13 cellular contexts compared by ENCODE assay signal in the genomic region with DNA sequence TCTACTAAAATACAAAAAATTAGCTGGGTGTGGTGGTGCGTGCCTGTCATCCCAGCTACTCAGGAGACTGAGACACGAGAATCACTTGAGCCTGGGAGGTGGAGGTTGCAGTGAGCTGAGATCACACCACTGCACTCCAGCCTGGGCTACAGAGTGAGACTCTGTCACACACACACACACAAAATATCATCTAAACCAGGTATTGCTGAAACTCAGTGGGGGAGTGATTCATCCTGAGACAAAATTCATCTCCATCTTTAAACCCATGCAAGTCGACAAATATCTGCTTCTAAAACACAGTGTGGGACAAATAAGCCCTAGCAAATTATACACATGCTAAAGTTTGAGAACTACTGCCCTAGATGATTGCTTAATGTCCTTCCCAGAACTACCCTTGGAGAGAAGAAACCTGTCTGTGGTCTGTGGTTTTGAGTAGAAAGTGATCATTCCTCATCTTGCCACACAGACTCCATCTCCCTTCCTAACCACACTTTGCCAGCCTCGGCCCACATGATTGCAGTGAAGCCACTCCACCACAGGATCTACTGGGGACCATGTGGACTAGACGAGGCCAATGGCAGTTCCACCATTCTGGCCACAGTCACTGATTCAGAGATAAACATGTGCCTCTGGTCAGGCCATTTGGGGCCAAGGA.
DNase-seq lines count a peak whose midpoint lies in the region; ATAC-seq and TF ChIP-seq lines count a peak whose summit lies in the region.
"Had no signal": no experiment of that assay in that cellular context is flagged by ENCODE, and none has a peak within 500 bp of the region (broad histone marks: within the 10 kb centered on the region; RNA-seq: fewer than 3 reads in every experiment).

No MANE protein-coding gene starts in this region.

- H3K9me3 ChIP-seq in BLaER1 treated with 17β-estradiol and CSF1 and Interleukin-3, amounts not matched to agents 10 nM and 100 nM (replicated peaks in 1 of 11): peaks cover 20 to 71% (median 52%) of the 10 kb centered on the region in 11 experiments
- H3K9me3 ChIP-seq in heart left ventricle: peaks cover 0 to 4% (median 0%) of the 10 kb centered on the region in 12 donors
- H3K9me3 ChIP-seq: MG63 had no signal

- peak overlapping the region; percentile 24 to 91 (median 80); a peak in 20 of 22 replicates for H3K27ac ChIP-seq in BLaER1 treated with 17β-estradiol and CSF1 and Interleukin-3, amounts not matched to agents 10 nM and 100 nM
- H3K27ac ChIP-seq in heart left ventricle: peak overlapping the region in 1 of 12 donors; percentile 7
- H3K27ac ChIP-seq: C4-2B, epithelial cell of prostate, SK-N-MC had no signal

- H4K20me1 ChIP-seq in BLaER1 treated with 17β-estradiol and CSF1 and Interleukin-3, amounts not matched to agents 10 nM and 100 nM: peaks cover 0 to 10% (median 0%) of the 10 kb centered on the region in 11 experiments; a peak in 5 of 22 replicates

- H3K4me1 ChIP-seq in BLaER1 treated with 17β-estradiol and CSF1 and Interleukin-3, amounts not matched to agents 10 nM and 100 nM: peaks cover 52 to 89% (median 73%) of the 10 kb centered on the region in 10 experiments
- H3K4me1 ChIP-seq in heart left ventricle: peaks cover 0 to 45% (median 0%) of the 10 kb centered on the region in 12 donors

- WGBS in heart left ventricle, 4 donors: 85 to 90% (median 89%) methylated on average over 5 of the region's 5 CpGs

- no peaks in the 10 kb centered on the region for H3K27me3 ChIP-seq in BLaER1 treated with 17β-estradiol and CSF1 and Interleukin-3, amounts not matched to agents 10 nM and 100 nM
- H3K27me3 ChIP-seq in heart left ventricle: no peaks in the 10 kb centered on the region
- H3K27me3 ChIP-seq: MG63 had no signal

- ATAC-seq in GM18870 (IDR thresholded peaks at IDR 0.05; ENCODE audit: unreplicated experiment) (peak; percentile 40), heart left ventricle (no peak)

- H3K36me3 ChIP-seq in BLaER1 treated with 17β-estradiol and CSF1 and Interleukin-3, amounts not matched to agents 10 nM and 100 nM: peaks cover 0 to 92% (median 61%) of the 10 kb centered on the region in 11 experiments; a peak in 20 of 22 replicates
- no peaks in the 10 kb centered on the region for H3K36me3 ChIP-seq in heart left ventricle
- H3K36me3 ChIP-seq: MG63 had no signal

- TF ChIP-seq POLR2A in heart left ventricle (IDR thresholded peaks at IDR 0.05): no peak

- TF ChIP-seq CTCF in fibroblast of pulmonary artery (IDR thresholded peaks at IDR 0.05; ENCODE audit: low read length, missing control alignments) (no peak), heart left ventricle (IDR thresholded peaks at IDR 0.05) (no peak)

- intact Hi-C loops in heart left ventricle (cut with DNase I): no loop called here

- H3K4me3 ChIP-seq in BLaER1 treated with 17β-estradiol and CSF1 and Interleukin-3, amounts not matched to agents 10 nM and 100 nM: 0 out of 20 replicates have a peak overlapping the region, but pooled peaks of 2 of the 10 experiments have one; percentile 6 to 7
- no peak overlapping the region for H3K4me3 ChIP-seq in fibroblast of pulmonary artery (replicated peaks; ENCODE audit: low read depth, low read length)
- no peak overlapping the region for H3K4me3 ChIP-seq in heart left ventricle
- H3K4me3 ChIP-seq: MG63, SK-N-MC had no signal

- H3K4me2 ChIP-seq in BLaER1 treated with 17β-estradiol and CSF1 and Interleukin-3, amounts not matched to agents 10 nM and 100 nM: peak overlapping the region; percentile 40 to 91 (median 81)

- DNase-seq in SKM-1 treated with dmso at 0.1 percent for 144 hours (lab: John Stamatoyannopoulos, UW; ENCODE audit: unreplicated experiment): peak; percentile 96
- peak; percentile 3 for DNase-seq in fibroblast of pulmonary artery (ENCODE audit: low read depth)
- no peak for DNase-seq in retina
- no peak for DNase-seq in heart left ventricle
- no peak for DNase-seq in NCI-H2107 treated with DMSO at 0.1 percent for 48 hours (lab: John Stamatoyannopoulos, UW; ENCODE audit: unreplicated experiment)
- DNase-seq in NK-92 treated with Interleukin-12 subunit alpha and Interleukin-12 subunit beta, amount 100 ng/mL, for 24 hours (lab: John Stamatoyannopoulos, UW): no peak
- DNase-seq: MG63, NCI-H510A treated with DMSO at 0.1 percent for 48 hours had no signal

- H3K9ac ChIP-seq in BLaER1 treated with 17β-estradiol and CSF1 and Interleukin-3, amounts not matched to agents 10 nM and 100 nM: peak overlapping the region in 6 of 11 experiments; percentile 14 to 53 (median 32); a peak in 8 of 22 replicates

Comparison
In these comparisons a context has a peak if more than half of its experiments do, and no peak if none do; other contexts are left out.
1. DNase-seq: peak in SKM-1 treated with dmso at 0.1 percent for 144 hours (single experiment) and fibroblast of pulmonary artery (single experiment); none in retina (single experiment), heart left ventricle (0 of 5), NCI-H2107 treated with DMSO at 0.1 percent for 48 hours (single experiment) and NK-92 treated with Interleukin-12 subunit alpha and Interleukin-12 subunit beta, amount 100 ng/mL, for 24 hours (single experiment).